ENCODE assay signal across 20 cellular contexts in the genomic region with DNA sequence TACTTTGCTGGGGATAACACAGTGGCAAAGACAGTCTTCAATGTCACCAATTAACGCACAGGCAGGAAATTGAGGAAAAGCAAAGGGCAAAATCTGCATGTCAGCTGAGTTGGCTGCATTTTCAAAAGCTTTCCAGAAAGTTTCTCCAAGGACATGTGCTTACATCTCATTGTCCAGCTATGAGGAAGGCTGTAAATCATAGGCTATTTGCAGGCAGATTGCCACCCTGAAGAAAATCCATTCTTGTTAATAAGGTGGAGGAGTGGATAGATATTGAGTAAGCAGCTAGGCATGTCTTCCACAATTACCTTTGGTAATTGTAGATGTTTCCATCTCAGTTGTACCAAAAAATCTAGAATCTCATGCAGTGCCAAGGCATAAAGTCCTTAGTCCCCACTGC.
DNase-seq lines count a peak whose midpoint lies in the region; ATAC-seq and TF ChIP-seq lines count a peak whose summit lies in the region.
"Had no signal": no experiment of that assay in that cellular context is flagged by ENCODE, and none has a peak within 500 bp of the region (broad histone marks: within the 10 kb centered on the region; RNA-seq: fewer than 3 reads in every experiment).

No MANE protein-coding gene starts in this region.

- H3K36me3 ChIP-seq in SJCRH30: no peaks in the 10 kb centered on the region

- ATAC-seq in HG03521 (IDR thresholded peaks at IDR 0.05; ENCODE audit: unreplicated experiment): no peak
- ATAC-seq: Right ventricle myocardium inferior had no signal

- no peak overlapping the region for H3K4me3 ChIP-seq in AG10803 (ENCODE audit: low read length)
- no peak overlapping the region for H3K4me3 ChIP-seq in SJCRH30

- H3K4me1 ChIP-seq in SJCRH30: no peaks in the 10 kb centered on the region

- H3K27me3 ChIP-seq in SJCRH30: no peaks in the 10 kb centered on the region

- H3K9me3 ChIP-seq in SJCRH30 (replicated peaks): no peaks in the 10 kb centered on the region

- H3K27ac ChIP-seq in SJCRH30: no peak overlapping the region

- peak; percentile 39 for DNase-seq in AG10803 (ENCODE audit: low read depth)
- peak; percentile 46 for DNase-seq in GM04504 (ENCODE audit: low read depth)
- DNase-seq in cerebellar cortex (ENCODE audit: low spot score): peak; percentile 39
- peak; percentile 52 for DNase-seq in kidney glomerular epithelial cell (lab: John Stamatoyannopoulos, UW)
- DNase-seq in globus pallidus (ENCODE audit: low spot score): no peak
- no peak for DNase-seq in activated CD4-positive, alpha-beta T cell treated with anti-CD3 and anti-CD28 coated beads, Interleukin-2, amount 50 U/mL, for 48 hours
- DNase-seq in SJCRH30: no peak
- DNase-seq: DMS53, H9, HFFc6, KG1, MV-4-11, NCI-H1105 treated with DMSO at 0.1 percent for 48 hours, NCI-H2029 treated with DMSO at 0.1 percent for 48 hours, NCI-H524 treated with DMSO at 0.1 percent for 48 hours, NCI-H82, OCI-M1, SW 1271 had no signal

- no peak for TF ChIP-seq CTCF in AG10803 (conservative IDR thresholded peaks at IDR 0.05; ENCODE audit: low read length)

Comparison
In these comparisons a context has a peak if more than half of its experiments do, and no peak if none do; other contexts are left out.
1. DNase-seq: peak in AG10803 (single experiment), GM04504 (single experiment), cerebellar cortex (single experiment) and kidney glomerular epithelial cell (single experiment); none in globus pallidus (single experiment), activated CD4-positive, alpha-beta T cell treated with anti-CD3 and anti-CD28 coated beads, Interleukin-2, amount 50 U/mL, for 48 hours (0 of 2) and SJCRH30 (0 of 2).